In genomic region chr5:138128344-138128743, GRCh38 we compare ENCODE assay signal across 28 cellular contexts. TPM values are rescaled to one million over a fixed set of nuclear protein-coding genes. Genes with fewer than 3 reads are reported as not detected.
"Had no signal": no experiment of that assay in that cellular context is flagged by ENCODE, and none has a peak within 500 bp of the region (broad histone marks: within the 10 kb centered on the region; RNA-seq: fewer than 3 reads in every experiment).

No MANE protein-coding gene starts in this region.

- H3K27ac Mint-ChIP-seq: activated CD8-positive, alpha-beta T cell treated with anti-CD3 and anti-CD28 coated beads, Interleukin-2, amount 10 ng/mL, durations not matched to agents 7 days and 5 days; activated naive CD4-positive, alpha-beta T cell treated with anti-CD3 and anti-CD28 coated beads, Interleukin-2, amount 50 U/mL, for 24 hours; T-helper 1 cell treated with Interleukin-12 subunit alpha and Interleukin-12 subunit beta and Interleukin-4 antibody, amounts not matched to agents 30 μg/mL and 1 μg/mL, for 36 hours; WTC11 had no signal

- H3K4me1 Mint-ChIP-seq: activated naive CD4-positive, alpha-beta T cell treated with anti-CD3 and anti-CD28 coated beads, Interleukin-2, amount 50 U/mL, for 24 hours had no signal

- H3K9me3 Mint-ChIP-seq: activated naive CD4-positive, alpha-beta T cell treated with anti-CD3 and anti-CD28 coated beads, Interleukin-2, amount 50 U/mL, for 24 hours; T-helper 1 cell treated with Interleukin-12 subunit alpha and Interleukin-12 subunit beta and Interleukin-4 antibody, amounts not matched to agents 30 μg/mL and 1 μg/mL, for 36 hours; WTC11 had no signal

- H3K36me3 Mint-ChIP-seq: activated naive CD4-positive, alpha-beta T cell treated with anti-CD3 and anti-CD28 coated beads, Interleukin-2, amount 50 U/mL, for 24 hours; WTC11 had no signal

- H3K4me3 Mint-ChIP-seq: activated CD8-positive, alpha-beta T cell treated with anti-CD3 and anti-CD28 coated beads, Interleukin-2, amount 10 ng/mL, durations not matched to agents 7 days and 5 days; activated naive CD4-positive, alpha-beta T cell treated with anti-CD3 and anti-CD28 coated beads, Interleukin-2, amount 50 U/mL, for 24 hours; T-helper 1 cell treated with Interleukin-12 subunit alpha and Interleukin-12 subunit beta and Interleukin-4 antibody, amounts not matched to agents 30 μg/mL and 1 μg/mL, for 36 hours; WTC11 had no signal

- DNase-seq: activated CD4-positive, alpha-beta T cell treated with anti-CD3 and anti-CD28 coated beads for 48 hours; activated CD4-positive, alpha-beta T cell treated with anti-CD3 and anti-CD28 coated beads, Interleukin-2, amount 50 U/mL, for 4 hours; activated CD4-positive, CD25-positive, alpha-beta regulatory T cell treated with anti-CD3 and anti-CD28 coated beads, Interleukin-2, amount 50 U/mL, for 72 hours; activated CD8-positive, alpha-beta memory T cell treated with anti-CD3 and anti-CD28 coated beads, Interleukin-2, amount 50 U/mL, for 48 hours; activated CD8-positive, alpha-beta T cell treated with anti-CD3 and anti-CD28 coated beads, Interleukin-2, amount 10 ng/mL, durations not matched to agents 7 days and 5 days; activated naive CD4-positive, alpha-beta T cell; activated T-cell treated with anti-CD3 and anti-CD28 coated beads, Interleukin-2, amount 50 U/mL, for 1 hour; aorta; caudate nucleus; NCI-H1048; NCI-H1417; NCI-H1694; NCI-H2029; NCI-H2107; NCI-H345; NCI-H510A; NCI-H526 treated with DMSO at 0.1 percent for 48 hours; NK-92 treated with Interleukin-12 subunit alpha and Interleukin-12 subunit beta, amount 100 ng/mL, for 24 hours; OCI-M1; Peyer's patch; SHP77 treated with DMSO at 0.1 percent for 48 hours had no signal

RNA-seq across cellular contexts. Expression of gene NME5, which starts 10.9 kb away (rescaled TPM):
- total RNA-seq: activated CD8-positive, alpha-beta T cell treated with anti-CD3 and anti-CD28 coated beads, Interleukin-2, amount 10 ng/mL, durations not matched to agents 7 days and 5 days had no signal

RNA-seq across cellular contexts. Expression of gene WNT8A, which starts 44.5 kb away (rescaled TPM):
- total RNA-seq: activated CD8-positive, alpha-beta T cell treated with anti-CD3 and anti-CD28 coated beads, Interleukin-2, amount 10 ng/mL, durations not matched to agents 7 days and 5 days; aorta; breast epithelium; cerebellum; LHCN-M2; Peyer's patch; SK-MEL-5; WTC11 had no signal
- polyA plus RNA-seq: aorta had no signal
